In genomic region chr14:90159147-90159546, GRCh38 we compare ENCODE assay signal across 13 cellular contexts.
"Had no signal": no experiment of that assay in that cellular context is flagged by ENCODE, and none has a peak within 500 bp of the region (broad histone marks: within the 10 kb centered on the region; RNA-seq: fewer than 3 reads in every experiment).

No MANE protein-coding gene starts in this region.

- ATAC-seq: activated CD4-positive, alpha-beta T cell treated with anti-CD3 and anti-CD28 coated beads for 36 hours; activated CD8-positive, alpha-beta T cell treated with anti-CD3 and anti-CD28 coated beads for 36 hours; naive thymus-derived CD4-positive, alpha-beta T cell; sciatic nerve; stimulated activated naive B cell treated with anti-CD40 and anti-IgM and Interleukin-4, amounts not matched to agents 10 μg/mL and 1 μg/mL and 100 μg/mL, for 72 hours had no signal

- H3K27ac Mint-ChIP-seq: activated CD4-positive, alpha-beta T cell treated with anti-CD3 and anti-CD28 coated beads for 36 hours; activated CD8-positive, alpha-beta T cell treated with anti-CD3 and anti-CD28 coated beads for 36 hours; activated naive CD8-positive, alpha-beta T cell treated with anti-CD3 and anti-CD28 coated beads, Interleukin-2, amount 10 ng/mL, durations not matched to agents 7 days and 5 days; naive thymus-derived CD4-positive, alpha-beta T cell; stimulated activated naive B cell treated with anti-CD40 and anti-IgM and Interleukin-4, amounts not matched to agents 10 μg/mL and 1 μg/mL and 100 μg/mL, for 72 hours had no signal

- H3K4me3 Mint-ChIP-seq: activated CD4-positive, alpha-beta T cell treated with anti-CD3 and anti-CD28 coated beads for 36 hours; activated CD8-positive, alpha-beta T cell treated with anti-CD3 and anti-CD28 coated beads for 36 hours; activated naive CD8-positive, alpha-beta T cell treated with anti-CD3 and anti-CD28 coated beads, Interleukin-2, amount 10 ng/mL, durations not matched to agents 7 days and 5 days; naive thymus-derived CD4-positive, alpha-beta T cell; stimulated activated naive B cell treated with anti-CD40 and anti-IgM and Interleukin-4, amounts not matched to agents 10 μg/mL and 1 μg/mL and 100 μg/mL, for 72 hours had no signal

- H3K36me3 Mint-ChIP-seq: activated naive CD8-positive, alpha-beta T cell treated with anti-CD3 and anti-CD28 coated beads, Interleukin-2, amount 10 ng/mL, durations not matched to agents 7 days and 5 days had no signal

- DNase-seq: activated CD4-positive, alpha-beta T cell treated with anti-CD3 and anti-CD28 coated beads for 36 hours; activated CD8-positive, alpha-beta memory T cell treated with anti-CD3 and anti-CD28 coated beads, Interleukin-2, amount 50 U/mL, for 4 hours; activated CD8-positive, alpha-beta T cell treated with anti-CD3 and anti-CD28 coated beads for 36 hours; activated naive CD8-positive, alpha-beta T cell treated with anti-CD3 and anti-CD28 coated beads, Interleukin-2, amount 10 ng/mL, durations not matched to agents 7 days and 5 days; aorta; naive thymus-derived CD4-positive, alpha-beta T cell; spleen; stimulated activated CD4-positive, alpha-beta T cell treated with anti-CD3 and anti-CD28 coated beads, Interleukin-1b, Interleukin-23, amount 100 ng/mL, for 48 hours; stimulated activated naive B cell treated with anti-CD40 and anti-IgM and Interleukin-4, amounts not matched to agents 10 μg/mL and 1 μg/mL and 100 μg/mL, for 72 hours; T-helper 1 cell; transverse colon; WERI-Rb-1 had no signal

- H3K4me1 Mint-ChIP-seq: activated CD4-positive, alpha-beta T cell treated with anti-CD3 and anti-CD28 coated beads for 36 hours; stimulated activated naive B cell treated with anti-CD40 and anti-IgM and Interleukin-4, amounts not matched to agents 10 μg/mL and 1 μg/mL and 100 μg/mL, for 72 hours had no signal
